In genomic region chr12:89960011-89960507, GRCh38 we compare ENCODE assay signal across 9 cellular contexts.
DNase-seq lines count a peak whose midpoint lies in the region; ATAC-seq, FAIRE-seq and TF ChIP-seq lines count a peak whose summit lies in the region.
"Had no signal": no experiment of that assay in that cellular context is flagged by ENCODE, and none has a peak within 500 bp of the region (broad histone marks: within the 10 kb centered on the region; RNA-seq: fewer than 3 reads in every experiment).

No MANE protein-coding gene starts in this region.

- H3K4me1 ChIP-seq in hepatocyte (ENCODE audit: insufficient read depth) = peaks cover 7% of the 10 kb centered on the region

- no peak for TF ChIP-seq CTCF in hepatocyte (IDR thresholded peaks at IDR 0.05; ENCODE audit: poor library complexity)

- H3K9me3 ChIP-seq in hepatocyte (ENCODE audit: low read depth) = no peaks in the 10 kb centered on the region
- H3K9me3 ChIP-seq: ovary had no signal

- WGBS in hepatocyte (ENCODE audit: low lambda C conversion rate, missing lambda C conversion rate) = 91% methylated on average over 2 of the region's 2 CpGs

- H3K9me2 ChIP-seq in hepatocyte (replicated peaks; ENCODE audit: insufficient read depth) = no peaks in the 10 kb centered on the region

- peak; percentile 55 for TF ChIP-seq POLR2A in GM12892 (IDR thresholded peaks at IDR 0.05; ENCODE audit: low read depth, low read length)

- no peaks in the 10 kb centered on the region for H4K20me1 ChIP-seq in hepatocyte (ENCODE audit: insufficient read depth, poor library complexity, severe bottlenecking)

- no peak overlapping the region for H3K4me3 ChIP-seq in hepatocyte
- H3K4me3 ChIP-seq: ovary had no signal

- H3K27ac ChIP-seq in hepatocyte = no peak overlapping the region
- H3K27ac ChIP-seq: ovary had no signal

- H3K27me3 ChIP-seq in hepatocyte = no peaks in the 10 kb centered on the region
- H3K27me3 ChIP-seq: ovary had no signal

- no peaks in the 10 kb centered on the region for H3K36me3 ChIP-seq in hepatocyte (replicated peaks; ENCODE audit: insufficient read depth, low read depth)
- H3K36me3 ChIP-seq: ovary had no signal

- no peak overlapping the region for H2AFZ ChIP-seq in hepatocyte

- no peaks in the 10 kb centered on the region for H3K79me2 ChIP-seq in hepatocyte

- ATAC-seq in GM21367 (IDR thresholded peaks at IDR 0.05; ENCODE audit: unreplicated experiment) (peak; percentile 90), HG03469 (IDR thresholded peaks at IDR 0.05; ENCODE audit: unreplicated experiment) (peak; percentile 91)

- FAIRE-seq in GM12892 (lab: Jason Lieb, UNC) = peak; percentile 94
- FAIRE-seq in frontal cortex (lab: Jason Lieb, UNC) = no peak

- no peak overlapping the region for H3K4me2 ChIP-seq in hepatocyte

- DNase-seq in GM12892 (ENCODE audit: insufficient read length) (no peak), hepatocyte (ENCODE audit: low spot score) (peak; percentile 7), superior temporal gyrus (ENCODE audit: extremely low spot score) (no peak), SW 1271 (lab: John Stamatoyannopoulos, UW) (no peak), H4 (ENCODE audit: low spot score) (no peak), frontal cortex (ENCODE audit: low spot score in 2 of 2) (no peak)
- DNase-seq: ovary had no signal
